Comparison of ENCODE assay signal across 18 cellular contexts in the genomic region with DNA sequence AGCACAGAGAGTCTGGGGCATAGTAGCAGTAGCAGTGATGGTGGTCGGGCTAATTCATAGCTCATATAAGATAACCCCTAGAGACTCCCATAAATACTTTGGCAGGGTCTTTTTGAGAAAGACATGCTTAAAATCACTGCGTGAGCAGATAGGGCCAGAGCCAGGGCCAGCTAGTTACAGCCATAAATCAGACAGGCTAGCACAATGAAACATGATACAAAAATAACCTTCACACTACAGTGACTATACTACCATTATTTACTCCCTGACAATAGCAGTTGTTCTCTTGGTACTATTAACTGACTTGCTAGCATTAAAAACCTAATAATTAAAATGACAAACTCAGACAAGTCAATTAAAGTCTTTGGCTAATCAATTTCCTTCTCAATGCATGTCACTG.
DNase-seq lines count a peak whose midpoint lies in the region; ATAC-seq and TF ChIP-seq lines count a peak whose summit lies in the region.
"Had no signal": no experiment of that assay in that cellular context is flagged by ENCODE, and none has a peak within 500 bp of the region (broad histone marks: within the 10 kb centered on the region; RNA-seq: fewer than 3 reads in every experiment).

No MANE protein-coding gene starts in this region.

- H3K27ac Mint-ChIP-seq in nephron progenitor cell, result no peak overlapping the region
- H3K27ac Mint-ChIP-seq: CD8-positive, alpha-beta memory T cell; H9 had no signal

- intact Hi-C loops in heart left ventricle (cut with DNase I), result no loop called here

- WGBS in heart left ventricle, 4 donors, result 43 to 60% (median 57%) methylated on average over 2 of the region's 2 CpGs
- WGBS in suprapubic skin, result 50% methylated on average over 2 of the region's 2 CpGs

- no peaks in the 10 kb centered on the region for H3K27me3 ChIP-seq in cardiac muscle cell
- no peaks in the 10 kb centered on the region for H3K27me3 ChIP-seq in heart left ventricle
- no peaks in the 10 kb centered on the region for H3K27me3 ChIP-seq in suprapubic skin
- H3K27me3 ChIP-seq: BE2C had no signal

- DNase-seq in cardiac muscle cell (ENCODE audit: low read depth in 1 of 2, low spot score in 1 of 2) (no peak), heart left ventricle (no peak), NCI-H1417 treated with DMSO at 0.1 percent for 48 hours (lab: John Stamatoyannopoulos, UW) (peak; percentile 58), NCI-H748 treated with DMSO at 0.1 percent for 48 hours (lab: John Stamatoyannopoulos, UW) (peak; percentile 20), nephron progenitor cell (peak; percentile 16), suprapubic skin (ENCODE audit: low spot score in 2 of 2) (no peak)
- DNase-seq: ACHN; BE2C; C1 segment of cervical spinal cord; Caco-2; CD4-positive, CD25-positive, alpha-beta regulatory T cell; CD8-positive, alpha-beta memory T cell; GDM1; H9; IMR-90 had no signal

- ATAC-seq in heart left ventricle (no peak), GM18867 (IDR thresholded peaks at IDR 0.05; ENCODE audit: unreplicated experiment) (no peak), HG03025 (IDR thresholded peaks at IDR 0.05; ENCODE audit: low FRiP score, unreplicated experiment) (no peak)
- ATAC-seq: K562 had no signal

- peaks cover 35% of the 10 kb centered on the region for H3K4me1 ChIP-seq in cardiac muscle cell (ENCODE audit: low read depth)
- no peaks in the 10 kb centered on the region for H3K4me1 ChIP-seq in heart left ventricle
- H3K4me1 ChIP-seq in suprapubic skin, result no peaks in the 10 kb centered on the region
- H3K4me1 ChIP-seq: BE2C, Caco-2 had no signal

- H3K4me3 Mint-ChIP-seq in nephron progenitor cell, result no peak overlapping the region
- H3K4me3 Mint-ChIP-seq: CD4-positive, CD25-positive, alpha-beta regulatory T cell; CD8-positive, alpha-beta memory T cell; H9 had no signal

- H3K4me3 ChIP-seq in cardiac muscle cell (no peak overlapping the region), heart left ventricle (no peak overlapping the region), suprapubic skin (no peak overlapping the region)
- H3K4me3 ChIP-seq: K562 had no signal

- TF ChIP-seq CTCF in cardiac muscle cell (IDR thresholded peaks at IDR 0.05; ENCODE audit: low read depth, low read length), result no peak
- no peak for TF ChIP-seq CTCF in heart left ventricle (IDR thresholded peaks at IDR 0.05)
- TF ChIP-seq CTCF in nephron progenitor cell (IDR thresholded peaks at IDR 0.05), result no peak
- TF ChIP-seq CTCF in suprapubic skin (IDR thresholded peaks at IDR 0.05), result no peak

- peaks cover 17% of the 10 kb centered on the region for H3K9me3 Mint-ChIP-seq in nephron progenitor cell
- H3K9me3 Mint-ChIP-seq: CD4-positive, CD25-positive, alpha-beta regulatory T cell; CD8-positive, alpha-beta memory T cell had no signal

- H3K9me3 ChIP-seq in cardiac muscle cell (ENCODE audit: low read depth) (no peaks in the 10 kb centered on the region), heart left ventricle (no peaks in the 10 kb centered on the region), suprapubic skin (no peaks in the 10 kb centered on the region)
- H3K9me3 ChIP-seq: BE2C, Caco-2 had no signal

- no peak for TF ChIP-seq EP300 in suprapubic skin (IDR thresholded peaks at IDR 0.05)

- peaks cover 17% of the 10 kb centered on the region for H3K36me3 Mint-ChIP-seq in nephron progenitor cell (ENCODE audit: low read depth)
- H3K36me3 Mint-ChIP-seq: CD4-positive, CD25-positive, alpha-beta regulatory T cell; CD8-positive, alpha-beta memory T cell had no signal

- TF ChIP-seq POLR2A in heart left ventricle (IDR thresholded peaks at IDR 0.05) (no peak), suprapubic skin (IDR thresholded peaks at IDR 0.05) (no peak)

- H3K27me3 Mint-ChIP-seq in nephron progenitor cell (ENCODE audit: low read depth, poor library complexity), result peaks cover 11% of the 10 kb centered on the region
- H3K27me3 Mint-ChIP-seq: CD4-positive, CD25-positive, alpha-beta regulatory T cell had no signal

- H3K27ac ChIP-seq in cardiac muscle cell, result peak overlapping the region; percentile 88
- H3K27ac ChIP-seq in heart left ventricle, result no peak overlapping the region
- no peak overlapping the region for H3K27ac ChIP-seq in suprapubic skin

- H3K4me1 Mint-ChIP-seq in nephron progenitor cell, result peaks cover 33% of the 10 kb centered on the region
- H3K4me1 Mint-ChIP-seq: CD4-positive, CD25-positive, alpha-beta regulatory T cell; CD8-positive, alpha-beta memory T cell; H9 had no signal

- H3K36me3 ChIP-seq in cardiac muscle cell, result no peaks in the 10 kb centered on the region
- no peaks in the 10 kb centered on the region for H3K36me3 ChIP-seq in heart left ventricle
- no peaks in the 10 kb centered on the region for H3K36me3 ChIP-seq in suprapubic skin
- H3K36me3 ChIP-seq: BE2C had no signal

Comparison
In these comparisons a context has a peak if more than half of its experiments do, and no peak if none do; other contexts are left out.
1. DNase-seq: peak in NCI-H1417 treated with DMSO at 0.1 percent for 48 hours (single experiment), NCI-H748 treated with DMSO at 0.1 percent for 48 hours (single experiment) and nephron progenitor cell (single experiment); none in cardiac muscle cell (0 of 2), heart left ventricle (0 of 5) and suprapubic skin (0 of 2).